Comparison of ENCODE assay signal across 21 cellular contexts in the genomic region with DNA sequence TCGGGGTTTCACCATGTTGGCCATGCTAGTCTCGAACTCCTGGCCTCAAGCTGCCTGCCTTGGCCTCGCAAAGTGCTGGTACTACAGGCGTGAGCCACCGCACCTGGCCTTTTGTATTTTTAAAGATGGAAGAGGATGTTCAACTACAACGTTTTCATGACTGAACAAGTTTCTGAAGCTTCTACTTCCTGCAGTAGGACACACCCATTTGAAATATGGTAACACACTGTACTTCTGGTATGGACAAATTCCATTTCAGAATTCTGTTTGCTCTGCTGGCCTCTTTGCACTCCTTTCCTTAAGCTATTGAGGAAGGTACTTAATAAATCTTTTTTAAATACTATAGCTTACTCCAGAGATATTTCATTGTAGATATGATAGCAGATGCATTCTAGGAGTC. TPM values are rescaled to one million over a fixed set of nuclear protein-coding genes. Genes with fewer than 3 reads are reported as not detected.
DNase-seq lines count a peak whose midpoint lies in the region; ATAC-seq, FAIRE-seq and TF ChIP-seq lines count a peak whose summit lies in the region.
"Had no signal": no experiment of that assay in that cellular context is flagged by ENCODE, and none has a peak within 500 bp of the region (broad histone marks: within the 10 kb centered on the region; RNA-seq: fewer than 3 reads in every experiment).

No MANE protein-coding gene starts in this region.

- H3K4me1 ChIP-seq in breast epithelium (no peaks in the 10 kb centered on the region), suprapubic skin (no peaks in the 10 kb centered on the region)
- H3K4me1 ChIP-seq: SJCRH30 had no signal

- CTCF ChIA-PET in MCF 10A (lab: Yijun Ruan, JAX), result interaction anchor here (0.7 to 6.3 kb wide), 9 partner anchors 10 to 329 kb away, joined by 3 to 72 read pairs (median 5); no protein-coding TSS in a partner anchor

- no peak overlapping the region for H3K4me3 Mint-ChIP-seq in MCF 10A (ENCODE audit: unreplicated experiment)
- H3K4me3 Mint-ChIP-seq in activated T-helper 17 cell treated with anti-CD3 and anti-CD28 coated beads, Interleukin-2, amount 50 U/mL, for 72 hours, result no peak overlapping the region
- H3K4me3 Mint-ChIP-seq: CD4-positive, alpha-beta memory T cell had no signal

- TF ChIP-seq CTCF in MCF 10A (IDR thresholded peaks at IDR 0.05; ENCODE audit: unreplicated experiment), result no peak
- TF ChIP-seq CTCF in breast epithelium (IDR thresholded peaks at IDR 0.05), result no peak
- TF ChIP-seq CTCF in bronchial epithelial cell (IDR thresholded peaks at IDR 0.05; ENCODE audit: insufficient read depth, low read length, severe bottlenecking), result no peak
- TF ChIP-seq CTCF in suprapubic skin (IDR thresholded peaks at IDR 0.05), result no peak

- no peaks in the 10 kb centered on the region for H3K27me3 Mint-ChIP-seq in MCF 10A (ENCODE audit: insufficient read depth, unreplicated experiment)
- no peaks in the 10 kb centered on the region for H3K27me3 Mint-ChIP-seq in activated T-helper 17 cell treated with anti-CD3 and anti-CD28 coated beads, Interleukin-2, amount 50 U/mL, for 72 hours
- H3K27me3 Mint-ChIP-seq: CD4-positive, alpha-beta memory T cell had no signal

- ATAC-seq in left colon, result peak; percentile 48
- ATAC-seq in activated T-helper 17 cell treated with anti-CD3 and anti-CD28 coated beads, Interleukin-2, amount 50 U/mL, for 72 hours (replicated peaks), result no peak
- ATAC-seq: K562 had no signal

- no peak for FAIRE-seq in bronchial epithelial cell (lab: Jason Lieb, UNC)
- FAIRE-seq: A204.1, H1, K562 had no signal

- peaks cover 21% of the 10 kb centered on the region for H3K4me1 Mint-ChIP-seq in MCF 10A (ENCODE audit: insufficient read depth, unreplicated experiment)
- no peaks in the 10 kb centered on the region for H3K4me1 Mint-ChIP-seq in activated T-helper 17 cell treated with anti-CD3 and anti-CD28 coated beads, Interleukin-2, amount 50 U/mL, for 72 hours

- intact Hi-C loops in MCF 10A (cut with micrococcal nuclease) (no loop called here), breast epithelium (cut with DNase I; ENCODE audit: low total_unique reads) (no loop called here), left colon (cut with DNase I, micrococcal nuclease) (no loop called here), head of caudate nucleus (cut with DNase I) (no loop called here)

- H3K36me3 Mint-ChIP-seq in MCF 10A (ENCODE audit: insufficient read depth, unreplicated experiment), result no peaks in the 10 kb centered on the region
- H3K36me3 Mint-ChIP-seq in activated T-helper 17 cell treated with anti-CD3 and anti-CD28 coated beads, Interleukin-2, amount 50 U/mL, for 72 hours (ENCODE audit: low read depth), result no peaks in the 10 kb centered on the region
- H3K36me3 Mint-ChIP-seq: CD4-positive, alpha-beta memory T cell had no signal

- no peaks in the 10 kb centered on the region for H3K27me3 ChIP-seq in breast epithelium
- H3K27me3 ChIP-seq in bronchial epithelial cell (ENCODE audit: control insufficient read depth, insufficient read depth, low read length), result no peaks in the 10 kb centered on the region
- H3K27me3 ChIP-seq in suprapubic skin, result no peaks in the 10 kb centered on the region
- H3K27me3 ChIP-seq: SJCRH30 had no signal

- BruUV-seq in MCF 10A (replicated peaks; lab: Mats Ljungman, UMichigan), result no TSS peak

- H3K27ac Mint-ChIP-seq in MCF 10A (ENCODE audit: low read depth, unreplicated experiment), result peak overlapping the region; percentile 44
- H3K27ac Mint-ChIP-seq in activated T-helper 17 cell treated with anti-CD3 and anti-CD28 coated beads, Interleukin-2, amount 50 U/mL, for 72 hours, result no peak overlapping the region

- no peak for TF ChIP-seq EP300 in suprapubic skin (IDR thresholded peaks at IDR 0.05)

- 66% methylated on average over 6 of the region's 6 CpGs for WGBS in suprapubic skin

- TF ChIP-seq POLR2A in breast epithelium (IDR thresholded peaks at IDR 0.05) (no peak), suprapubic skin (IDR thresholded peaks at IDR 0.05) (no peak)

- DNase-seq in MCF 10A (ENCODE audit: unreplicated experiment), result no peak
- DNase-seq in breast epithelium (ENCODE audit: low spot score in 2 of 2), result no peak
- peak; percentile 77 for DNase-seq in bronchial epithelial cell (ENCODE audit: low read depth)
- DNase-seq in left colon, result no peak
- no peak for DNase-seq in head of caudate nucleus
- no peak for DNase-seq in suprapubic skin (ENCODE audit: low spot score in 2 of 2)
- no peak for DNase-seq in activated CD4-positive, alpha-beta T cell treated with anti-CD3 and anti-CD28 coated beads for 1 hour
- DNase-seq: CD4-positive, alpha-beta memory T cell; DMS153; GDM1; MV-4-11; NCI-H1417; NCI-H187; NCI-H2107; NCI-H510A; NCI-H82; SJCRH30 had no signal

- POLR2A ChIA-PET in MCF 10A (lab: Yijun Ruan, JAX), result interaction anchor here (0.8 to 2.3 kb wide), 7 partner anchors 10 to 645 kb away, joined by 3 to 14 read pairs (median 3); no protein-coding TSS in a partner anchor

- no peaks in the 10 kb centered on the region for H3K36me3 ChIP-seq in breast epithelium
- H3K36me3 ChIP-seq in bronchial epithelial cell (ENCODE audit: control insufficient read depth, insufficient read depth, low read length), result no peaks in the 10 kb centered on the region
- no peaks in the 10 kb centered on the region for H3K36me3 ChIP-seq in suprapubic skin
- H3K36me3 ChIP-seq: SJCRH30 had no signal

- H3K9me3 ChIP-seq in breast epithelium (no peaks in the 10 kb centered on the region), suprapubic skin (no peaks in the 10 kb centered on the region)
- H3K9me3 ChIP-seq: SJCRH30 had no signal

- H3K27ac ChIP-seq in breast epithelium (no peak overlapping the region), suprapubic skin (no peak overlapping the region)
- H3K27ac ChIP-seq: SJCRH30 had no signal

- peaks cover 8% of the 10 kb centered on the region for H3K9me3 Mint-ChIP-seq in MCF 10A (ENCODE audit: unreplicated experiment)
- H3K9me3 Mint-ChIP-seq in activated T-helper 17 cell treated with anti-CD3 and anti-CD28 coated beads, Interleukin-2, amount 50 U/mL, for 72 hours, result no peaks in the 10 kb centered on the region
- H3K9me3 Mint-ChIP-seq: CD4-positive, alpha-beta memory T cell had no signal

- no peak overlapping the region for H3K4me3 ChIP-seq in breast epithelium
- H3K4me3 ChIP-seq in bronchial epithelial cell (ENCODE audit: low read depth, low read length), result no peak overlapping the region
- H3K4me3 ChIP-seq in suprapubic skin, result no peak overlapping the region
- H3K4me3 ChIP-seq: K562, SJCRH30 had no signal

RNA-seq across cellular contexts. Expression of gene CDK1, which starts 10.9 kb away (rescaled TPM):
- 37.4 and 48.8 TPM in 2 replicates for total RNA-seq in MCF 10A (2022)
- 1 to 10 TPM in 2 of 3 donors, under 1 TPM in 1; 0.98 to 5.0 (median 2.2) TPM for total RNA-seq in breast epithelium
- 0.64 and 0.79 TPM in 2 replicates for total RNA-seq in bronchial epithelial cell
- total RNA-seq in left colon, result 10 to 100 TPM in 1 of 2 donors, 1 to 10 TPM in 1; 5.9 to 12.9 TPM
- 100 to 1,000 TPM; 104 to 110 TPM for total RNA-seq in activated T-helper 17 cell treated with anti-CD3 and anti-CD28 coated beads, Interleukin-2, amount 50 U/mL, for 72 hours
- 10 to 100 TPM in 1 of 4 donors, 1 to 10 TPM in 3; 4.8 to 14.3 (median 8.6) TPM for total RNA-seq in suprapubic skin
